ENCODE assay signal across 9 cellular contexts in genomic region chr1:160522622-160523345, GRCh38. TPM values are rescaled to one million over a fixed set of nuclear protein-coding genes. Genes with fewer than 3 reads are reported as not detected.
A peak's percentile ranks its signal among the peaks of the same experiment; 100 is the strongest.
DNase-seq lines count a peak whose midpoint lies in the region; ATAC-seq and TF ChIP-seq lines count a peak whose summit lies in the region.
"Had no signal": no experiment of that assay in that cellular context is flagged by ENCODE, and none has a peak within 500 bp of the region (broad histone marks: within the 10 kb centered on the region; RNA-seq: fewer than 3 reads in every experiment).

Gene SLAMF6 (minus strand): TSS chr1:160523255. CDS start chr1:160523192, 63 bp downstream.

- H3K27ac ChIP-seq in body of pancreas (no peak within 1 kb of the TSS), heart right ventricle (peak within 1 kb of the TSS in 1 of 10 donors; percentile 83)

- H3K4me3 ChIP-seq in body of pancreas (no peak within 1 kb of the TSS), heart right ventricle (peak within 1 kb of the TSS in 2 of 10 donors; percentile 1 to 51)

- H3K27me3 Mint-ChIP-seq in IgD-negative memory B cell (no peaks in the 10 kb centered on the region), chondrocyte (ENCODE audit: low read depth) (peaks cover 11% of the 10 kb centered on the region)
- H3K27me3 Mint-ChIP-seq in activated T-cell treated with anti-CD3 and anti-CD28 coated beads, Interleukin-2, amount 50 U/mL, for 4 hours (ENCODE audit: low read depth) = no peaks in the 10 kb centered on the region

- WGBS in body of pancreas, 2 donors = 54 to 65% methylated on average over 11 of the region's 11 CpGs
- WGBS in heart right ventricle, 2 donors = 75 to 77% methylated on average over 11 of the region's 11 CpGs

- H3K4me1 ChIP-seq in body of pancreas (no peaks in the 10 kb centered on the region), heart right ventricle (peaks cover 0 to 4% (median 0%) of the 10 kb centered on the region in 9 donors)

- peak; percentile 43 for DNase-seq in activated T-cell treated with anti-CD3 and anti-CD28 coated beads, Interleukin-2, amount 50 U/mL, for 4 hours
- DNase-seq in stimulated activated CD4-positive, alpha-beta T cell treated with anti-CD3 and anti-CD28 coated beads, Interleukin-2, amount 100 ng/mL, for 24 hours = peak; percentile 53 to 64
- DNase-seq in chondrocyte (ENCODE audit: low spot score) = no peak
- no peak for DNase-seq in body of pancreas
- DNase-seq in anterior cingulate cortex (lab: John Stamatoyannopoulos, UW) = no peak
- DNase-seq in heart right ventricle = no peak
- DNase-seq: IMR-90 had no signal

- H3K9me3 ChIP-seq in body of pancreas = no peaks in the 10 kb centered on the region
- H3K9me3 ChIP-seq in heart right ventricle = peaks cover 0 to 28% (median 0%) of the 10 kb centered on the region in 11 donors

- H3K36me3 ChIP-seq in body of pancreas (replicated peaks in 1 of 2; ENCODE audit: insufficient read depth in 1 of 2, low read depth in 2 of 2) (no peaks in the 10 kb centered on the region), heart right ventricle (no peaks in the 10 kb centered on the region)

- peaks cover 46 to 49% (median 46%) of the 10 kb centered on the region in 3 donors for H3K4me1 Mint-ChIP-seq in IgD-negative memory B cell
- peaks cover 69% of the 10 kb centered on the region for H3K4me1 Mint-ChIP-seq in activated T-cell treated with anti-CD3 and anti-CD28 coated beads, Interleukin-2, amount 50 U/mL, for 4 hours (ENCODE audit: low read depth)
- peaks cover 12% of the 10 kb centered on the region for H3K4me1 Mint-ChIP-seq in chondrocyte (ENCODE audit: low read depth)

- TF ChIP-seq POLR2A in body of pancreas (IDR thresholded peaks at IDR 0.05) = no peak

- H3K27ac Mint-ChIP-seq in IgD-negative memory B cell = peak within 1 kb of the TSS; percentile 50 to 95 (median 90)
- H3K27ac Mint-ChIP-seq in chondrocyte (ENCODE audit: unreplicated experiment) = no peak within 1 kb of the TSS

- ATAC-seq in GM18870 (IDR thresholded peaks at IDR 0.05; ENCODE audit: unreplicated experiment) (peak; percentile 42), body of pancreas (no peak), heart right ventricle (no peak)
- ATAC-seq in activated T-cell treated with anti-CD3 and anti-CD28 coated beads, Interleukin-2, amount 50 U/mL, for 4 hours = peak; percentile 68 to 70

- H3K27me3 ChIP-seq in body of pancreas (no peaks in the 10 kb centered on the region), heart right ventricle (peaks cover 0 to 4% (median 0%) of the 10 kb centered on the region in 7 donors)

- H3K36me3 Mint-ChIP-seq in IgD-negative memory B cell (no peaks in the 10 kb centered on the region), chondrocyte (ENCODE audit: low read depth) (no peaks in the 10 kb centered on the region)
- H3K36me3 Mint-ChIP-seq in activated T-cell treated with anti-CD3 and anti-CD28 coated beads, Interleukin-2, amount 50 U/mL, for 4 hours (ENCODE audit: insufficient read depth) = peaks cover 21% of the 10 kb centered on the region

- H3K9me3 Mint-ChIP-seq in IgD-negative memory B cell = peaks cover 0 to 8% (median 5%) of the 10 kb centered on the region in 3 donors
- H3K9me3 Mint-ChIP-seq in activated T-cell treated with anti-CD3 and anti-CD28 coated beads, Interleukin-2, amount 50 U/mL, for 4 hours = peaks cover 23% of the 10 kb centered on the region
- H3K9me3 Mint-ChIP-seq in chondrocyte (ENCODE audit: low read depth) = peaks cover 17% of the 10 kb centered on the region

- intact Hi-C loops in body of pancreas (cut with DNase I) = no loop called here
- intact Hi-C loops in heart right ventricle (cut with DNase I) = no loop called here

- TF ChIP-seq CTCF in chondrocyte (IDR thresholded peaks at IDR 0.05) (no peak), body of pancreas (IDR thresholded peaks at IDR 0.05) (no peak), heart right ventricle (IDR thresholded peaks at IDR 0.05) (no peak)

- H3K4me3 Mint-ChIP-seq in IgD-negative memory B cell (peak within 1 kb of the TSS; percentile 93 to 99 (median 98)), chondrocyte (ENCODE audit: unreplicated experiment) (no peak within 1 kb of the TSS)
- H3K4me3 Mint-ChIP-seq in activated T-cell treated with anti-CD3 and anti-CD28 coated beads, Interleukin-2, amount 50 U/mL, for 4 hours = peak within 1 kb of the TSS; percentile 87

RNA-seq across cellular contexts. Expression of gene SLAMF6, which starts in this region (rescaled TPM):
- polyA plus RNA-seq in IgD-negative memory B cell = 109 TPM
- 10 to 100 TPM; 19.4 to 26.6 (median 19.6) TPM for total RNA-seq in activated T-cell treated with anti-CD3 and anti-CD28 coated beads, Interleukin-2, amount 50 U/mL, for 4 hours
- not detected in 3 replicates for total RNA-seq in chondrocyte
- total RNA-seq in body of pancreas = under 1 TPM; 0.52 to 0.99 TPM
- 1 to 10 TPM in 1 of 10 donors, under 1 TPM in 6, not detected in 3; 0.10 to 2.7 (median 0.33) TPM for total RNA-seq in heart right ventricle
- under 1 TPM; 0.20 to 0.66 TPM for polyA plus RNA-seq in heart right ventricle
- total RNA-seq: IMR-90 had no signal
- polyA plus RNA-seq: IMR-90 had no signal

Comparison
In these comparisons a context has a peak if more than half of its experiments do, and no peak if none do; other contexts are left out.
1. RNA of gene SLAMF6 (total RNA-seq): 19.4 to 26.6 TPM in activated T-cell treated with anti-CD3 and anti-CD28 coated beads, Interleukin-2, amount 50 U/mL, for 4 hours; 0.52 to 0.99 TPM in body of pancreas, 0.10 to 2.7 TPM in heart right ventricle and not detected in chondrocyte; every median in the first group is over 4 times any median in the second.
2. RNA of gene SLAMF6 (polyA plus RNA-seq): 109 TPM in IgD-negative memory B cell (single experiment); 0.20 to 0.66 TPM in heart right ventricle; every median in the first group is over 10 times any median in the second.
3. ATAC-seq: peak in GM18870 (single experiment) and activated T-cell treated with anti-CD3 and anti-CD28 coated beads, Interleukin-2, amount 50 U/mL, for 4 hours (2 of 2); none in body of pancreas (single experiment) and heart right ventricle (0 of 8).
4. DNase-seq: peak in activated T-cell treated with anti-CD3 and anti-CD28 coated beads, Interleukin-2, amount 50 U/mL, for 4 hours (single experiment) and stimulated activated CD4-positive, alpha-beta T cell treated with anti-CD3 and anti-CD28 coated beads, Interleukin-2, amount 100 ng/mL, for 24 hours (2 of 2); none in chondrocyte (single experiment), body of pancreas (0 of 4), anterior cingulate cortex (0 of 58) and heart right ventricle (0 of 2).